In genomic region chr5:157549954-157550549, GRCh38 we compare ENCODE assay signal across 1 cellular context.
TF ChIP-seq lines count a peak whose summit lies in the region.

No MANE protein-coding gene starts in this region.

TF ChIP-seq in HepG2, 621 proteins besides CTCF, POLR2A, EP300 and RAD21:
- no peak for TF ChIP-seq DZIP1 (CRISPR knock-in tag; IDR thresholded peaks at IDR 0.05)
- no peak for TF ChIP-seq HOXA7 (CRISPR knock-in tag; IDR thresholded peaks at IDR 0.05)
- no peak for TF ChIP-seq ZBTB34 (CRISPR knock-in tag; IDR thresholded peaks at IDR 0.05)
- TF ChIP-seq NFYB (CRISPR knock-in tag; IDR thresholded peaks at IDR 0.05): no peak
- no peak for TF ChIP-seq ZNF598 (CRISPR knock-in tag; IDR thresholded peaks at IDR 0.05; ENCODE audit: borderline replicate concordance)
- no peak for TF ChIP-seq MZF1 (CRISPR knock-in tag; IDR thresholded peaks at IDR 0.05; ENCODE audit: borderline replicate concordance)
